8 cellular contexts compared by ENCODE assay signal in genomic region chr21:46153259-46154154, GRCh38. TPM values are rescaled to one million over a fixed set of nuclear protein-coding genes. Genes with fewer than 3 reads are reported as not detected.
DNase-seq lines count a peak whose midpoint lies in the region; TF ChIP-seq lines count a peak whose summit lies in the region.

No MANE protein-coding gene starts in this region.

- no peaks in the 10 kb centered on the region for H3K27me3 ChIP-seq in Caco-2 (replicated peaks; ENCODE audit: control insufficient read depth, insufficient read depth, low read length)

- POLR2A ChIA-PET in Caco-2 (lab: Charles Lee): no interaction called here
- POLR2A ChIA-PET in activated CD4-positive, alpha-beta T cell treated with anti-CD3 and anti-CD28 coated beads, Interleukin-2, amount 10 ng/mL, durations not matched to agents 7 days and 5 days (lab: Charles Lee): no interaction called here

- intact Hi-C loops in Caco-2 (cut with micrococcal nuclease; ENCODE audit: unreplicated experiment): no loop called here

- H3K9me3 ChIP-seq in Caco-2: no peaks in the 10 kb centered on the region

- no peaks in the 10 kb centered on the region for H3K27me3 Mint-ChIP-seq in Caco-2 (ENCODE audit: insufficient read depth, unreplicated experiment)
- no peaks in the 10 kb centered on the region for H3K27me3 Mint-ChIP-seq in activated CD4-positive, alpha-beta T cell treated with anti-CD3 and anti-CD28 coated beads, Interleukin-2, amount 10 ng/mL, durations not matched to agents 7 days and 5 days

- H3K9me3 Mint-ChIP-seq in Caco-2 (ENCODE audit: unreplicated experiment): no peaks in the 10 kb centered on the region
- no peaks in the 10 kb centered on the region for H3K9me3 Mint-ChIP-seq in activated CD4-positive, alpha-beta T cell treated with anti-CD3 and anti-CD28 coated beads, Interleukin-2, amount 10 ng/mL, durations not matched to agents 7 days and 5 days

- peak overlapping the region; percentile 74 for H3K27ac ChIP-seq in temporal lobe (ENCODE audit: low read depth, low read length)

- H3K27ac Mint-ChIP-seq in Caco-2 (ENCODE audit: unreplicated experiment): no peak overlapping the region
- H3K27ac Mint-ChIP-seq in activated CD4-positive, alpha-beta T cell treated with anti-CD3 and anti-CD28 coated beads, Interleukin-2, amount 10 ng/mL, durations not matched to agents 7 days and 5 days: no peak overlapping the region

- no peaks in the 10 kb centered on the region for H3K4me1 ChIP-seq in Caco-2

- no peak overlapping the region for H3K4me3 Mint-ChIP-seq in Caco-2 (ENCODE audit: unreplicated experiment)
- no peak overlapping the region for H3K4me3 Mint-ChIP-seq in activated CD4-positive, alpha-beta T cell treated with anti-CD3 and anti-CD28 coated beads, Interleukin-2, amount 10 ng/mL, durations not matched to agents 7 days and 5 days

- no peaks in the 10 kb centered on the region for H3K36me3 ChIP-seq in Caco-2 (ENCODE audit: control insufficient read depth, insufficient read depth, low read length)

- H3K4me1 Mint-ChIP-seq in Caco-2 (ENCODE audit: low read depth, unreplicated experiment): peaks cover 7% of the 10 kb centered on the region
- no peaks in the 10 kb centered on the region for H3K4me1 Mint-ChIP-seq in activated CD4-positive, alpha-beta T cell treated with anti-CD3 and anti-CD28 coated beads, Interleukin-2, amount 10 ng/mL, durations not matched to agents 7 days and 5 days

- BruUV-seq in Caco-2 (replicated peaks; lab: Mats Ljungman, UMichigan): no TSS peak

- TF ChIP-seq CTCF in Caco-2 (IDR thresholded peaks at IDR 0.05; ENCODE audit: insufficient read depth in 1 of 2, low read depth in 1 of 2, low read length in 1 of 2, severe bottlenecking in 1 of 2, unreplicated experiment in 1 of 2): peak; percentile 30 to 33
- peak; percentile 63 for TF ChIP-seq CTCF in LNCAP (IDR thresholded peaks at IDR 0.05)

- peaks cover 7% of the 10 kb centered on the region for H3K36me3 Mint-ChIP-seq in Caco-2 (ENCODE audit: insufficient read depth, unreplicated experiment)
- H3K36me3 Mint-ChIP-seq in activated CD4-positive, alpha-beta T cell treated with anti-CD3 and anti-CD28 coated beads, Interleukin-2, amount 10 ng/mL, durations not matched to agents 7 days and 5 days (ENCODE audit: low read depth): no peaks in the 10 kb centered on the region

- CTCF ChIA-PET in Caco-2 (lab: Charles Lee): interaction anchor here (2.4 kb wide), 1 partner anchor 10 kb away, joined by 6 read pairs; no protein-coding TSS in a partner anchor
- CTCF ChIA-PET in activated CD4-positive, alpha-beta T cell treated with anti-CD3 and anti-CD28 coated beads, Interleukin-2, amount 10 ng/mL, durations not matched to agents 7 days and 5 days (lab: Charles Lee): interaction anchor here (0.6 to 2.7 kb wide), 6 partner anchors 10 to 403 kb away, joined by 3 to 24 read pairs (median 4); no protein-coding TSS in a partner anchor

- H3K4me3 ChIP-seq in Caco-2 (ENCODE audit: low read depth, low read length): no peak overlapping the region

- DNase-seq in Caco-2 (peak in 1 of 2 experiments; percentile 35), erythroblast (lab: John Stamatoyannopoulos, UW) (peak; percentile 86 to 88), mucosa of gallbladder (ENCODE audit: low spot score) (peak; percentile 40), OCI-M2 (lab: John Stamatoyannopoulos, UW; ENCODE audit: unreplicated experiment) (no peak), NCI-H128 (lab: John Stamatoyannopoulos, UW; ENCODE audit: unreplicated experiment) (no peak)
- peak; percentile 47 for DNase-seq in activated CD4-positive, alpha-beta T cell treated with anti-CD3 and anti-CD28 coated beads, Interleukin-2, amount 10 ng/mL, durations not matched to agents 7 days and 5 days

- TF ChIP-seq POLR2A in erythroblast (IDR thresholded peaks at IDR 0.05; ENCODE audit: low read length): no peak

RNA-seq across cellular contexts. Expression of gene FTCD, which starts 1.9 kb away (rescaled TPM):
- 3.5 and 4.5 TPM in 2 replicates for total RNA-seq in Caco-2 (2022)
- not detected for total RNA-seq in activated CD4-positive, alpha-beta T cell treated with anti-CD3 and anti-CD28 coated beads, Interleukin-2, amount 10 ng/mL, durations not matched to agents 7 days and 5 days
- total RNA-seq in mucosa of gallbladder: 1.3 TPM
- 0.98 TPM for total RNA-seq in temporal lobe

RNA-seq across cellular contexts. Expression of gene SPATC1L, which starts 30.8 kb away (rescaled TPM):
- 3.1 and 4.6 TPM in 2 replicates for total RNA-seq in Caco-2 (2022)
- 1 to 10 TPM; 6.1 to 6.3 TPM for total RNA-seq in activated CD4-positive, alpha-beta T cell treated with anti-CD3 and anti-CD28 coated beads, Interleukin-2, amount 10 ng/mL, durations not matched to agents 7 days and 5 days
- 6.9 TPM for total RNA-seq in mucosa of gallbladder
- 6.1 TPM for total RNA-seq in temporal lobe

RNA-seq across cellular contexts. Expression of gene COL6A2, which starts 55.6 kb away (rescaled TPM):
- total RNA-seq in Caco-2 (2022): 8.8 and 11.1 TPM in 2 replicates
- 1 to 10 TPM; 2.3 to 2.5 TPM for total RNA-seq in activated CD4-positive, alpha-beta T cell treated with anti-CD3 and anti-CD28 coated beads, Interleukin-2, amount 10 ng/mL, durations not matched to agents 7 days and 5 days
- 1,004 TPM for total RNA-seq in mucosa of gallbladder
- total RNA-seq in temporal lobe: 25.8 TPM

Comparison
In these comparisons a context has a peak if more than half of its experiments do, and no peak if none do; other contexts are left out.
1. DNase-seq: peak in activated CD4-positive, alpha-beta T cell treated with anti-CD3 and anti-CD28 coated beads, Interleukin-2, amount 10 ng/mL, durations not matched to agents 7 days and 5 days (single experiment), erythroblast (2 of 2) and mucosa of gallbladder (single experiment); none in OCI-M2 (single experiment) and NCI-H128 (single experiment).
2. RNA of gene COL6A2, which starts 55.6 kb away (total RNA-seq): 1,004 TPM in mucosa of gallbladder (single experiment); 25.8 TPM in temporal lobe (single experiment), 8.8 to 11.1 TPM in Caco-2 and 2.3 to 2.5 TPM in activated CD4-positive, alpha-beta T cell treated with anti-CD3 and anti-CD28 coated beads, Interleukin-2, amount 10 ng/mL, durations not matched to agents 7 days and 5 days; every median in the first group is over 10 times any median in the second.